In the genomic region with DNA sequence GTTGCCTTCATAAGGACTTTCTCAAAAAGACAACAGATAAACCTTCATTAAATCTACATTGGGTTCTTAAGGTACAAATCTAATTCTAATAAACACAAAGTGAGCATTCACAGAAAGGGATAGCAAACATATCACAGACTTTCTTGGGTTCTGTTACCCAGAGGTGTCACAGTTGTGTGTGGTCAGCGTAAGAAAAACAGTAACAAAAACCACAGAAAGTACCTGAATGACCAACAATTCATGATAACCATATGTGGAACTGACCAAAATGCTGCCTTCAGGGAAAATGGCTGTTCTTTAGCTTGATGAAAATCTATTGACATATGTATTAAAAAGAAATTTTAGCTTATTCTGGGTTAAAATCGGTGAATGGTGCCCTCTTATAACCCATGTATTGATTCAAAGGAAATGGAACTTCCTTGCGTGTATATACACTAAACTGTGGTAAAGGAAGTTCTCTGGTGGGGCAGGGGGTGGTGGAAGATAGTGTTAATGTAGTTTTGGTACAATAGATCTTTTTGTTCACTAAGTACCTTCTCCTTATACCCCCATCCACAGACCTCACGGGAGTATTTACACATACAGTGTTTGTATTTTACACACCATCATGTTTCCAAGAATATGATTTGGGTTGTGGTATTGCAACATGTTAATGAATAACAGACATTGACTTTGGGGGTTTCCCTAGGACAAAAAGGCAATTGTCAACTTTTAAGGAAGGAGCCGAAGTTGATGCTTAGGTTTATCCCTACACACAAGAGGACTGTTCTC, we compare ENCODE assay signal across 14 cellular contexts.
DNase-seq lines count a peak whose midpoint lies in the region; ATAC-seq and TF ChIP-seq lines count a peak whose summit lies in the region.
"Had no signal": no experiment of that assay in that cellular context is flagged by ENCODE, and none has a peak within 500 bp of the region (broad histone marks: within the 10 kb centered on the region; RNA-seq: fewer than 3 reads in every experiment).

No MANE protein-coding gene starts in this region.

- no peak overlapping the region for H3K4me3 Mint-ChIP-seq in T-helper 2 cell treated with Interferon-gamma antibody and Interleukin-4, amounts not matched to agents 5 μg/mL and 100 μg/mL, for 36 hours

- ATAC-seq in GM18517 (IDR thresholded peaks at IDR 0.05; ENCODE audit: unreplicated experiment) = peak; percentile 74
- peak; percentile 83 for ATAC-seq in GM21528 (IDR thresholded peaks at IDR 0.05; ENCODE audit: low FRiP score, unreplicated experiment)
- ATAC-seq in HG03139 (IDR thresholded peaks at IDR 0.05; ENCODE audit: unreplicated experiment) = peak; percentile 92
- ATAC-seq in SK-N-SH treated with all-trans-retinoic acid at 6 μM for 48 hours = no peak
- ATAC-seq: gastrocnemius medialis, K562 had no signal

- H3K9me3 Mint-ChIP-seq in T-helper 2 cell treated with Interferon-gamma antibody and Interleukin-4, amounts not matched to agents 5 μg/mL and 100 μg/mL, for 36 hours = peaks cover 23% of the 10 kb centered on the region

- peaks cover 12% of the 10 kb centered on the region for H3K36me3 Mint-ChIP-seq in T-helper 2 cell treated with Interferon-gamma antibody and Interleukin-4, amounts not matched to agents 5 μg/mL and 100 μg/mL, for 36 hours (ENCODE audit: low read depth)

- peaks cover 18% of the 10 kb centered on the region for H3K4me1 Mint-ChIP-seq in T-helper 2 cell treated with Interferon-gamma antibody and Interleukin-4, amounts not matched to agents 5 μg/mL and 100 μg/mL, for 36 hours (ENCODE audit: low read depth)

- H3K9ac ChIP-seq in adipocyte (ENCODE audit: low read length) = no peak overlapping the region

- no peaks in the 10 kb centered on the region for H3K4me1 ChIP-seq in adipocyte (ENCODE audit: control insufficient read depth, insufficient read depth, low read length)
- H3K4me1 ChIP-seq: gastrocnemius medialis, vagina had no signal

- H3K36me3 ChIP-seq in adipocyte (ENCODE audit: control insufficient read depth, insufficient read depth, low read length, severe bottlenecking) = no peaks in the 10 kb centered on the region
- H3K36me3 ChIP-seq: gastrocnemius medialis, neutrophil had no signal

- DNase-seq in adipocyte (ENCODE audit: low read depth) (peak; percentile 15), NCI-H146 treated with DMSO at 0.1 percent for 48 hours (lab: John Stamatoyannopoulos, UW; ENCODE audit: unreplicated experiment) (no peak)
- DNase-seq in stimulated activated naive CD4-positive, alpha-beta T cell treated with Interleukin-2 at 50 U/mL for 16 hours (lab: John Stamatoyannopoulos, UW) = no peak
- DNase-seq in T-helper 2 cell treated with Interferon-gamma antibody and Interleukin-4, amounts not matched to agents 5 μg/mL and 100 μg/mL, for 36 hours (ENCODE audit: low spot score) = no peak
- DNase-seq: activated T-cell treated with anti-CD3 and anti-CD28 coated beads for 4 hours, anterior cingulate cortex, gastrocnemius medialis had no signal

- no peaks in the 10 kb centered on the region for H3K27me3 ChIP-seq in adipocyte (replicated peaks; ENCODE audit: control insufficient read depth, insufficient read depth, low read length)
- H3K27me3 ChIP-seq: gastrocnemius medialis, vagina had no signal

- H3K27me3 Mint-ChIP-seq in T-helper 2 cell treated with Interferon-gamma antibody and Interleukin-4, amounts not matched to agents 5 μg/mL and 100 μg/mL, for 36 hours (ENCODE audit: low read depth) = no peaks in the 10 kb centered on the region

- no peak overlapping the region for H3K27ac Mint-ChIP-seq in T-helper 2 cell treated with Interferon-gamma antibody and Interleukin-4, amounts not matched to agents 5 μg/mL and 100 μg/mL, for 36 hours

- no peaks in the 10 kb centered on the region for H3K9me3 ChIP-seq in adipocyte (ENCODE audit: control insufficient read depth, low read length)
- H3K9me3 ChIP-seq: gastrocnemius medialis, neutrophil, vagina had no signal

- no peak overlapping the region for H3K4me3 ChIP-seq in adipocyte (ENCODE audit: low read length)
- H3K4me3 ChIP-seq: gastrocnemius medialis, K562, vagina had no signal

TF ChIP-seq in SK-N-SH treated with all-trans-retinoic acid at 6 μM for 48 hours, 23 proteins besides CTCF, POLR2A, EP300 and RAD21:
- TF ChIP-seq ZNF8 (CRISPR knock-in tag; IDR thresholded peaks at IDR 0.05) = no peak
